In the genomic region with DNA sequence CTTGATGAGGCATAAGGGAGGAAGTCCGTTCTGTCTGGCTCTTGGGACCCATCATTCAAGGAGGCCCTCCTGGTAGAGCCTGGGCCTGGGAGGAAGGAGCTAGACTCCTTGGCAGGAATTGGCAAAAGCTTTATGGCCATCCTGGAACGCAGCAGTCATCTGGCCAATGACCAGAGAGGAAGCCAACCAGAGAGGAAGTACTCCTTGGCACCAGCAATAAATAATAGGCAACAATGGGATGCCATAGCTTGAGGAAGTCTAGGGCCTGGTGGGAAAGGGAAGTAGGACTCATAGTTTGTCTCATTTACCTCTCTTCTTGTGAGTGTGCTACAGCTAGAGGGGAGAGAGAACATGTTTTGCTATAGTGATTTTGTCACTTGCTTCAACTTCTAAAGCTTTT, we compare ENCODE assay signal across 10 cellular contexts. TPM values are rescaled to one million over a fixed set of nuclear protein-coding genes. Genes with fewer than 3 reads are reported as not detected.
A peak's percentile ranks its signal among the peaks of the same experiment; 100 is the strongest.
DNase-seq lines count a peak whose midpoint lies in the region; ATAC-seq and TF ChIP-seq lines count a peak whose summit lies in the region.
"Had no signal": no experiment of that assay in that cellular context is flagged by ENCODE, and none has a peak within 500 bp of the region (broad histone marks: within the 10 kb centered on the region; RNA-seq: fewer than 3 reads in every experiment).

No MANE protein-coding gene starts in this region.

- no CpG with 5 or more reads among the region's 2 CpGs for WGBS in IMR-90 (ENCODE audit: extremely low coverage in 2 of 2, insufficient read length in 1 of 2), 2 experiments

- H3K36me3 Mint-ChIP-seq in CD4-positive, CD25-positive, alpha-beta regulatory T cell, result peaks cover 52% of the 10 kb centered on the region
- H3K36me3 Mint-ChIP-seq in activated naive CD4-positive, alpha-beta T cell treated with anti-CD3 and anti-CD28 coated beads, Interleukin-2, amount 50 U/mL, for 72 hours, result peaks cover 28 to 40% of the 10 kb centered on the region in 2 donors

- no peaks in the 10 kb centered on the region for H3K27me3 ChIP-seq in CD4-positive, CD25-positive, alpha-beta regulatory T cell (ENCODE audit: control insufficient read depth, insufficient read depth, low read length)
- H3K27me3 ChIP-seq in IMR-90 (ENCODE audit: control insufficient read depth, insufficient read depth, low read length) (no peaks in the 10 kb centered on the region), A673 (replicated peaks; ENCODE audit: insufficient read depth, low read depth, low read length, poor library complexity) (no peaks in the 10 kb centered on the region)

- no peak overlapping the region for H4K8ac ChIP-seq in IMR-90 (ENCODE audit: low read depth in 2 of 2, low read length in 2 of 2)

- peak overlapping the region; percentile 4 to 47 (median 8) for H3K4me3 Mint-ChIP-seq in CD4-positive, CD25-positive, alpha-beta regulatory T cell

- TF ChIP-seq CTCF in IMR-90 (conservative IDR thresholded peaks at IDR 0.05; ENCODE audit: low read depth, low read length) (no peak), mucosa of descending colon (IDR thresholded peaks at IDR 0.05) (no peak), A673 (conservative IDR thresholded peaks at IDR 0.05; ENCODE audit: low read depth, low read length) (no peak)

- H3K56ac ChIP-seq in IMR-90 (ENCODE audit: extremely low read depth, insufficient read depth, low read length), result no peak overlapping the region

- no peak overlapping the region for H2BK20ac ChIP-seq in IMR-90 (ENCODE audit: low read depth, low read length)

- no peak for ATAC-seq in CD4-positive, CD25-positive, alpha-beta regulatory T cell (ENCODE audit: low read depth in 2 of 2)
- ATAC-seq in IMR-90 (ENCODE audit: low read depth) (no peak), mucosa of descending colon (peak; percentile 15)
- no peak for ATAC-seq in activated naive CD4-positive, alpha-beta T cell treated with anti-CD3 and anti-CD28 coated beads, Interleukin-2, amount 50 U/mL, for 72 hours

- H2AK9ac ChIP-seq in IMR-90 (replicated peaks; ENCODE audit: low read depth, low read length, poor library complexity), result no peak overlapping the region

- H3K9me3 ChIP-seq in CD4-positive, CD25-positive, alpha-beta regulatory T cell (ENCODE audit: control insufficient read depth in 2 of 2, low read length in 2 of 2), result no peaks in the 10 kb centered on the region
- peaks cover 5% of the 10 kb centered on the region; the same call in 1 of the 2 replicates for H3K9me3 ChIP-seq in IMR-90 (ENCODE audit: control insufficient read depth, insufficient read depth, low read length)
- no peaks in the 10 kb centered on the region for H3K9me3 ChIP-seq in mucosa of descending colon
- H3K9me3 ChIP-seq in A673 (ENCODE audit: low read depth, low read length, poor library complexity, severe bottlenecking), result no peaks in the 10 kb centered on the region
- H3K9me3 ChIP-seq: SK-N-SH had no signal

- peak overlapping the region; percentile 45 to 96 (median 83) for H3K27ac Mint-ChIP-seq in CD4-positive, CD25-positive, alpha-beta regulatory T cell
- peak overlapping the region; percentile 29 to 95 for H3K27ac Mint-ChIP-seq in activated naive CD4-positive, alpha-beta T cell treated with anti-CD3 and anti-CD28 coated beads, Interleukin-2, amount 50 U/mL, for 72 hours

- H4K91ac ChIP-seq in IMR-90 (ENCODE audit: insufficient read depth, low read depth, low read length), result no peak overlapping the region

- POLR2A ChIA-PET in IMR-90 (lab: Charles Lee; ENCODE audit: unreplicated experiment) (no interaction called here), A673 (lab: Charles Lee; ENCODE audit: low non-redundant PET) (no interaction called here)

- no peak overlapping the region for H4K5ac ChIP-seq in IMR-90 (ENCODE audit: low read depth, low read length)

- H3K9me3 Mint-ChIP-seq in CD4-positive, CD25-positive, alpha-beta regulatory T cell, result peaks cover 0 to 3% (median 0%) of the 10 kb centered on the region in 7 donors
- H3K9me3 Mint-ChIP-seq in activated naive CD4-positive, alpha-beta T cell treated with anti-CD3 and anti-CD28 coated beads, Interleukin-2, amount 50 U/mL, for 72 hours, result no peaks in the 10 kb centered on the region

- H2BK5ac ChIP-seq in IMR-90 (ENCODE audit: low read depth, low read length, poor library complexity, severe bottlenecking), result no peak overlapping the region

- no peak overlapping the region for H3K14ac ChIP-seq in IMR-90 (replicated peaks; ENCODE audit: low read depth, low read length)

- H4K20me1 ChIP-seq in IMR-90 (ENCODE audit: insufficient read depth, low read length), result peaks cover 85% of the 10 kb centered on the region

- H3K4me1 ChIP-seq in CD4-positive, CD25-positive, alpha-beta regulatory T cell (ENCODE audit: control insufficient read depth, insufficient read depth, low read length, poor library complexity, severe bottlenecking), result peaks cover 59% of the 10 kb centered on the region
- H3K4me1 ChIP-seq in IMR-90 (ENCODE audit: control insufficient read depth, insufficient read depth, low read length) (peaks cover 2% of the 10 kb centered on the region; the same call in 1 of the 2 replicates), mucosa of descending colon (ENCODE audit: low read depth) (no peaks in the 10 kb centered on the region), A673 (ENCODE audit: insufficient read depth, low read length, poor library complexity, severe bottlenecking) (no peaks in the 10 kb centered on the region)
- H3K4me1 ChIP-seq: breast epithelium had no signal

- DNase-seq in CD4-positive, CD25-positive, alpha-beta regulatory T cell, result no peak
- DNase-seq in IMR-90 (no peak), mucosa of descending colon (no peak), NCI-H146 treated with DMSO at 0.1 percent for 48 hours (lab: John Stamatoyannopoulos, UW; ENCODE audit: unreplicated experiment) (no peak), A673 (ENCODE audit: low spot score) (no peak)
- DNase-seq in activated naive CD4-positive, alpha-beta T cell treated with anti-CD3 and anti-CD28 coated beads, Interleukin-2, amount 50 U/mL, for 72 hours (ENCODE audit: low spot score in 2 of 2), result no peak
- DNase-seq in stimulated activated CD4-positive, alpha-beta T cell treated with anti-CD3 and anti-CD28 coated beads, Interleukin-12 subunit alpha, Interleukin-12 subunit beta, amount 100 ng/mL, for 4 hours, result no peak
- DNase-seq: NCI-H526 treated with DMSO at 0.1 percent for 48 hours, SK-N-SH had no signal

- no peak overlapping the region for H2BK120ac ChIP-seq in IMR-90 (ENCODE audit: low read depth, low read length)

- no peak for TF ChIP-seq RAD21 in IMR-90 (IDR thresholded peaks at IDR 0.05; ENCODE audit: low read length)

- in situ Hi-C loops in IMR-90 (cut with MboI; ENCODE audit: low sequenced_read_pairs), result no loop called here

- H3K79me1 ChIP-seq in IMR-90 (ENCODE audit: low read depth in 1 of 2, low read length in 2 of 2), result peaks cover 0 to 31% of the 10 kb centered on the region in 2 experiments; a peak in 3 of 4 replicates

- H3K27me3 Mint-ChIP-seq in CD4-positive, CD25-positive, alpha-beta regulatory T cell, result no peaks in the 10 kb centered on the region

- H2AK5ac ChIP-seq in IMR-90 (ENCODE audit: low read depth, low read length), result no peak overlapping the region

- no peak overlapping the region for H3K18ac ChIP-seq in IMR-90 (ENCODE audit: low read depth, low read length)

- no peak overlapping the region for H3K4me2 ChIP-seq in IMR-90 (ENCODE audit: low read depth, low read length)
- H3K4me2 ChIP-seq: SK-N-SH had no signal

- BruUV-seq in IMR-90 (replicated peaks; lab: Mats Ljungman, UMichigan), result no TSS peak
- no TSS peak for BruUV-seq in A673 (replicated peaks; lab: Mats Ljungman, UMichigan)

- intact Hi-C loops in IMR-90 (cut with micrococcal nuclease), result no loop called here
- intact Hi-C loops in mucosa of descending colon (cut with DNase I, micrococcal nuclease), result no loop called here
- intact Hi-C loops in A673 (cut with micrococcal nuclease; ENCODE audit: unreplicated experiment), result no loop called here

- no peak overlapping the region for H3K9ac ChIP-seq in IMR-90 (ENCODE audit: low read depth, low read length)
- H3K9ac ChIP-seq: SK-N-SH had no signal

- no peak overlapping the region for H2BK15ac ChIP-seq in IMR-90 (ENCODE audit: low read depth, low read length)

- no peak for TF ChIP-seq POLR2A in IMR-90 (IDR thresholded peaks at IDR 0.05; ENCODE audit: low read depth, low read length)

- no peak overlapping the region for H3K4me3 ChIP-seq in CD4-positive, CD25-positive, alpha-beta regulatory T cell (ENCODE audit: low read depth, low read length)
- H3K4me3 ChIP-seq in IMR-90 (ENCODE audit: insufficient read depth, low read depth, low read length) (no peak overlapping the region), mucosa of descending colon (no peak overlapping the region), A673 (ENCODE audit: low read depth, low read length, poor library complexity, severe bottlenecking) (no peak overlapping the region)
- H3K4me3 ChIP-seq: breast epithelium had no signal

- peak overlapping the region; percentile 55 for H3K27ac ChIP-seq in CD4-positive, CD25-positive, alpha-beta regulatory T cell (ENCODE audit: insufficient read depth, low read length, poor library complexity, severe bottlenecking)
- H3K27ac ChIP-seq in IMR-90 (ENCODE audit: insufficient read depth, low read length), result no peak overlapping the region
- H3K27ac ChIP-seq in A673 (ENCODE audit: low read depth, low read length, poor library complexity, severe bottlenecking), result no peak overlapping the region
- H3K27ac ChIP-seq: breast epithelium had no signal

- peaks cover 12% of the 10 kb centered on the region; the same call in 1 of the 2 replicates for H3K9me1 ChIP-seq in IMR-90 (ENCODE audit: insufficient read depth, low read length)

- H3K4ac ChIP-seq in IMR-90 (ENCODE audit: low read depth, low read length), result no peak overlapping the region

- H2AFZ ChIP-seq in IMR-90 (replicated peaks; ENCODE audit: low read length, poor library complexity), result no peak overlapping the region

- CTCF ChIA-PET in IMR-90 (lab: Yijun Ruan, JAX) (interaction anchor here (0.5 kb wide), 1 partner anchor 31 kb away, joined by 3 read pairs; no protein-coding TSS in a partner anchor), A673 (lab: Charles Lee) (no interaction called here)

- peaks cover 37% of the 10 kb centered on the region for H3K36me3 ChIP-seq in CD4-positive, CD25-positive, alpha-beta regulatory T cell (ENCODE audit: control insufficient read depth, insufficient read depth, low read length)
- peaks cover 27% of the 10 kb centered on the region for H3K36me3 ChIP-seq in IMR-90 (ENCODE audit: control insufficient read depth, insufficient read depth, low read length)
- no peaks in the 10 kb centered on the region for H3K36me3 ChIP-seq in mucosa of descending colon (ENCODE audit: low read depth)
- peaks cover 13% of the 10 kb centered on the region for H3K36me3 ChIP-seq in A673 (ENCODE audit: insufficient read depth, low read length, poor library complexity, severe bottlenecking)
- H3K36me3 ChIP-seq: breast epithelium had no signal

- dilution Hi-C loops in IMR-90 (cut with HindIII; ENCODE audit: low sequenced_read_pairs, unreplicated experiment), result no loop called here

- peak overlapping the region; percentile 65 for H3K23ac ChIP-seq in IMR-90 (ENCODE audit: low read depth, low read length)

- H3K4me1 Mint-ChIP-seq in CD4-positive, CD25-positive, alpha-beta regulatory T cell, result peaks cover 14 to 93% (median 65%) of the 10 kb centered on the region in 4 donors

RNA-seq across cellular contexts. Expression of a gene that starts 53.1 kb away (rescaled TPM):
- total RNA-seq in CD4-positive, CD25-positive, alpha-beta regulatory T cell, result 339 TPM
- 100 to 1,000 TPM; 382 to 527 (median 469) TPM for polyA plus RNA-seq in CD4-positive, CD25-positive, alpha-beta regulatory T cell
- total RNA-seq in IMR-90 (2012; rRNA removed), result 580 and 619 TPM in 2 replicates
- 422 TPM in 2 replicates for polyA plus RNA-seq in IMR-90 (2012; rRNA removed)
- polyA plus RNA-seq in IMR-90 (2012; cell fraction: cytosol; rRNA removed), result 175 and 199 TPM in 2 replicates
- 152 and 305 TPM in 2 replicates for polyA plus RNA-seq in IMR-90 (2012; cell fraction: nucleus; rRNA removed; ENCODE audit: low replicate concordance)
- 100 to 1,000 TPM; 451 to 569 TPM for total RNA-seq in activated naive CD4-positive, alpha-beta T cell treated with anti-CD3 and anti-CD28 coated beads, Interleukin-2, amount 50 U/mL, for 72 hours
- total RNA-seq in mucosa of descending colon, result 100 to 1,000 TPM in 1 of 3 donors, 10 to 100 TPM in 2; 25.9 to 127 (median 66.2) TPM
- total RNA-seq in A673 (2021), result 415 and 468 TPM in 2 replicates
